Comparison of ENCODE assay signal across 35 cellular contexts in the genomic region with DNA sequence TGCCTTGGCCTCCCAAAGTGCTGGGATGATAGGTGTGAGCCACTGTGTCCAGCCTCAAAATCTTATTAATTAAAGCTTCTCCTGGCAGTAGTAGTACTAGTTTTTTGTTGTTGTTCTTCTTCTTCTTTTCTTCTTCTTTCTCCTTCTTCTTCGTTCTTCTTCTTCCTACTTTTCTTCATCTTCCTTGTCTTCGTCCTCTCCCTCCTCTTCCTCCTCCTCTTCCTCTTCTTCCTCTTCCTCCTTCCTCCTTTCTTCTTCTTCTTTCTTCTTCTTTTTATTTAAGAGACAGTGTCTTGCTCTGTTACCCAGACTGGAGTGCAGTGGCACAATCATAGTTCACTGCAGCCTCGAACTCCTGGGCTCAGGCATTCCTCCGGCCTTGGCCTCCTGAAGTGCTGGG.
"Had no signal": no experiment of that assay in that cellular context is flagged by ENCODE, and none has a peak within 500 bp of the region (broad histone marks: within the 10 kb centered on the region; RNA-seq: fewer than 3 reads in every experiment).

No MANE protein-coding gene starts in this region.

- H3K4me2 ChIP-seq: KMS-11 had no signal

- DNase-seq: Karpas-422, Kasumi-1, MG63, MM.1S, MV-4-11, NCI-H1048, NCI-H1092, NCI-H1092 treated with DMSO at 0.1 percent for 48 hours, NCI-H1105, NCI-H1105 treated with DMSO at 0.1 percent for 48 hours, NCI-H1417, NCI-H1417 treated with DMSO at 0.1 percent for 48 hours, NCI-H1436, NCI-H1436 treated with DMSO at 0.1 percent for 48 hours, NCI-H146, NCI-H1694, NCI-H1694 treated with DMSO at 0.1 percent for 48 hours, NCI-H187, NCI-H187 treated with DMSO at 0.1 percent for 48 hours, NCI-H1930, NCI-H2029, NCI-H2029 treated with DMSO at 0.1 percent for 48 hours, NCI-H2081, NCI-H2081 treated with DMSO at 0.1 percent for 48 hours, NCI-H2107, NCI-H2171, NCI-H2171 treated with DMSO at 0.1 percent for 48 hours, NCI-H2227 treated with DMSO at 0.1 percent for 48 hours, NCI-H226, NCI-H345, NCI-H446, NCI-H446 treated with DMSO at 0.1 percent for 48 hours, NCI-H510A, NCI-H510A treated with DMSO at 0.1 percent for 48 hours had no signal

- H3K4me3 ChIP-seq: MG63 had no signal

- H3K36me3 ChIP-seq: MG63 had no signal

- H3K27ac ChIP-seq: KMS-11 had no signal

- H3K9ac ChIP-seq: KMS-11 had no signal

- H3K27me3 ChIP-seq: MG63 had no signal

- H3K9me3 ChIP-seq: MG63 had no signal
